17 cellular contexts compared by ENCODE assay signal in genomic region chr3:5092018-5092417, GRCh38. TPM values are rescaled to one million over a fixed set of nuclear protein-coding genes. Genes with fewer than 3 reads are reported as not detected.
DNase-seq lines count a peak whose midpoint lies in the region; ATAC-seq, FAIRE-seq and TF ChIP-seq lines count a peak whose summit lies in the region.
"Had no signal": no experiment of that assay in that cellular context is flagged by ENCODE, and none has a peak within 500 bp of the region (broad histone marks: within the 10 kb centered on the region; RNA-seq: fewer than 3 reads in every experiment).

No MANE protein-coding gene starts in this region.

- no peaks in the 10 kb centered on the region for H3K9me3 ChIP-seq in upper lobe of right lung
- no peaks in the 10 kb centered on the region for H3K9me3 ChIP-seq in kidney (ENCODE audit: control insufficient read depth in 1 of 2, low read length in 2 of 2)

- H3K27me3 ChIP-seq in foreskin keratinocyte (peaks cover 12% of the 10 kb centered on the region), upper lobe of right lung (no peaks in the 10 kb centered on the region)

- CTCF ChIA-PET in RWPE1 (lab: Yijun Ruan, JAX), result no interaction called here

- TF ChIP-seq CTCF in RWPE1 (conservative IDR thresholded peaks at IDR 0.05; ENCODE audit: low read depth) (no peak), foreskin keratinocyte (conservative IDR thresholded peaks at IDR 0.05) (no peak), upper lobe of right lung (IDR thresholded peaks at IDR 0.05) (no peak), kidney (IDR thresholded peaks at IDR 0.05; ENCODE audit: borderline replicate concordance, extremely low read depth, insufficient read depth) (no peak)

- no peaks in the 10 kb centered on the region for H3K36me3 ChIP-seq in upper lobe of right lung
- H3K36me3 ChIP-seq in kidney (ENCODE audit: control insufficient read depth in 1 of 2, insufficient read depth in 2 of 2, low read length in 2 of 2), result no peaks in the 10 kb centered on the region

- FAIRE-seq in kidney (lab: Jason Lieb, UNC), result no peak

- H3K4me1 ChIP-seq in foreskin keratinocyte, result no peaks in the 10 kb centered on the region
- H3K4me1 ChIP-seq in upper lobe of right lung, result no peaks in the 10 kb centered on the region
- H3K4me1 ChIP-seq in kidney (ENCODE audit: control insufficient read depth in 1 of 2, insufficient read depth in 1 of 2, low read depth in 1 of 2, low read length in 2 of 2), result peaks cover 0 to 2% of the 10 kb centered on the region in 2 donors

- H3K27ac ChIP-seq in RWPE1 (no peak overlapping the region), foreskin keratinocyte (no peak overlapping the region), upper lobe of right lung (no peak overlapping the region), kidney (ENCODE audit: low read depth in 2 of 2, low read length in 2 of 2) (no peak overlapping the region)

- POLR2A ChIA-PET in RWPE1 (lab: Yijun Ruan, JAX; ENCODE audit: low non-redundant PET), result no interaction called here

- ATAC-seq in foreskin keratinocyte (peak; percentile 39), upper lobe of right lung (peak; percentile 77), HG03439 (IDR thresholded peaks at IDR 0.05; ENCODE audit: unreplicated experiment) (no peak)

- no peak overlapping the region for H3K4me3 ChIP-seq in upper lobe of right lung
- no peak overlapping the region for H3K4me3 ChIP-seq in kidney (ENCODE audit: low read length in 2 of 2)

- intact Hi-C loops in upper lobe of right lung (cut with DNase I), result no loop called here
- intact Hi-C loops in kidney (cut with DNase I), result no loop called here

- no peak overlapping the region for H3K9ac ChIP-seq in kidney (ENCODE audit: low read length in 2 of 2)

- DNase-seq in activated CD8-positive, alpha-beta memory T cell treated with anti-CD3 and anti-CD28 coated beads, Interleukin-2, amount 50 U/mL, for 48 hours, result peak; percentile 12
- no peak for DNase-seq in activated CD8-positive, alpha-beta memory T cell treated with anti-CD3 and anti-CD28 coated beads for 24 hours
- DNase-seq in RWPE1 (ENCODE audit: low spot score) (peak; percentile 27), foreskin keratinocyte (peak; percentile 32 to 54), upper lobe of right lung (no peak), kidney (no peak)
- no peak for DNase-seq in activated T-cell treated with anti-CD3 and anti-CD28 coated beads, Interleukin-2, amount 50 U/mL, for 48 hours
- DNase-seq: CD4-positive, CD25-positive, alpha-beta regulatory T cell; DMS153; GDM1; NCI-H1048; NCI-H1436; NCI-H1930; NCI-H226; NCI-H524; RPMI8226 had no signal

RNA-seq across cellular contexts. Expression of gene ARL8B, which starts 30.1 kb away (rescaled TPM):
- total RNA-seq in foreskin keratinocyte (54.6 and 64.3 TPM in 2 replicates), upper lobe of right lung (91.5 TPM), kidney (62.7 TPM)
- polyA plus RNA-seq in foreskin keratinocyte (32.8 and 33.5 TPM in 2 replicates), kidney (ENCODE audit: insufficient read depth, low read depth, low replicate concordance) (49.1 TPM)

Comparison
In these comparisons a context has a peak if more than half of its experiments do, and no peak if none do; other contexts are left out.
1. DNase-seq: peak in activated CD8-positive, alpha-beta memory T cell treated with anti-CD3 and anti-CD28 coated beads, Interleukin-2, amount 50 U/mL, for 48 hours (single experiment), RWPE1 (single experiment) and foreskin keratinocyte (2 of 2); none in activated CD8-positive, alpha-beta memory T cell treated with anti-CD3 and anti-CD28 coated beads for 24 hours (single experiment), upper lobe of right lung (single experiment), activated T-cell treated with anti-CD3 and anti-CD28 coated beads, Interleukin-2, amount 50 U/mL, for 48 hours (0 of 2) and kidney (single experiment).